In the genomic region with DNA sequence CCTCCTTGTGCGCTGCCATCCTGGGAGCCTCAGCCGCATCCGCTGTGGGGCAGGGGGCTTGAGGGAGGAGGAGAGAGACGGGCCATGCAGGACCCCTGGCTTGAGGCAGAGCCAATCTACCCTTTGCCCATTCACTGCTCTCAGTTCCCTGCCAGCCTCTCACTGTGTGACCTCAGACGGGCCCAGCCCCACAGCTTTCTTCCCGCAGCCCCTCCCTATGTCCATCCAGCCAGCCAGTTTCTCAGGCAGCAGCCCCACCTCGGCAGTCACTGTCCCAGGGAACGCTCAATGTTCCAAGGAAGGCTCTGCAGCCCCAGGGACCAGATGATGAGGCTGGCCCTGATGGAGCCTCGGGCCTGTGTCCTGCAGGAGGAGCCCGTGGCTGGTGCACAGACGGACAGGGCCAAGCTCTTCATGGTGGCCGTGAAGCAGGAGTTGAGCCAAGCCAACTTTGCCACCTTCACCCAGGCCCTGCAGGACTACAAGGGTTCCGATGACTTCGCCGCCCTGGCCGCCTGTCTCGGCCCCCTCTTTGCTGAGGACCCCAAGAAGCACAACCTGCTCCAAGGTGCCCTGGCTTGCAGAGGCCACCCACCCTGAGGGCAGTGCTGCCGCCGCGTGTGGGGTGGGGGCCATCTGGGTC, we compare ENCODE assay signal across 1 cellular context.
TF ChIP-seq lines count a peak whose summit lies in the region.

No MANE protein-coding gene starts in this region.

TF ChIP-seq in HCT116, 20 proteins besides CTCF, POLR2A, EP300 and RAD21:
- no peak for TF ChIP-seq REST (IDR thresholded peaks at IDR 0.05; ENCODE audit: low read depth)
- TF ChIP-seq YY1 (IDR thresholded peaks at IDR 0.05; ENCODE audit: extremely low read depth, insufficient replicate concordance, low read depth, low read length) = no peak
- TF ChIP-seq SIN3A (IDR thresholded peaks at IDR 0.05; ENCODE audit: low read depth) = no peak
- TF ChIP-seq EGR1 (IDR thresholded peaks at IDR 0.05; ENCODE audit: low read depth) = no peak
- no peak for TF ChIP-seq POLR2AphosphoS5 (IDR thresholded peaks at IDR 0.05; ENCODE audit: low read depth, low read length)
- no peak for TF ChIP-seq FOSL1 (IDR thresholded peaks at IDR 0.05; ENCODE audit: low read depth)
